In genomic region chr7:47939425-47940036, GRCh38 we compare ENCODE assay signal across 21 cellular contexts. TPM values are rescaled to one million over a fixed set of nuclear protein-coding genes. Genes with fewer than 3 reads are reported as not detected.
A peak's percentile ranks its signal among the peaks of the same experiment; 100 is the strongest.
DNase-seq lines count a peak whose midpoint lies in the region; ATAC-seq and TF ChIP-seq lines count a peak whose summit lies in the region.
"Had no signal": no experiment of that assay in that cellular context is flagged by ENCODE, and none has a peak within 500 bp of the region (broad histone marks: within the 10 kb centered on the region; RNA-seq: fewer than 3 reads in every experiment).

No MANE protein-coding gene starts in this region.

- H3K27me3 Mint-ChIP-seq in HFFc6 (ENCODE audit: insufficient read depth) (peaks cover 6% of the 10 kb centered on the region; the same call in 1 of the 2 replicates), endodermal cell (ENCODE audit: insufficient read depth) (peaks cover 1% of the 10 kb centered on the region)
- H3K27me3 Mint-ChIP-seq: T-helper 17 cell had no signal

- peaks cover 10% of the 10 kb centered on the region for H3F3A ChIP-seq in MM.1S (ENCODE audit: insufficient read depth, low read length)

- H3K4me3 Mint-ChIP-seq in HFFc6 = no peak overlapping the region
- no peak overlapping the region for H3K4me3 Mint-ChIP-seq in endodermal cell
- H3K4me3 Mint-ChIP-seq: CD4-positive, CD25-positive, alpha-beta regulatory T cell; T-helper 17 cell had no signal

- H3K36me3 Mint-ChIP-seq in HFFc6 (ENCODE audit: low read depth) (no peaks in the 10 kb centered on the region), endodermal cell (ENCODE audit: low read depth) (no peaks in the 10 kb centered on the region)
- H3K36me3 Mint-ChIP-seq: CD4-positive, CD25-positive, alpha-beta regulatory T cell; IgD-negative memory B cell had no signal

- no peak overlapping the region for H3K4me2 ChIP-seq in MM.1S (ENCODE audit: low read depth, low read length)

- H3K27me3 ChIP-seq in lower lobe of right lung (ENCODE audit: low read depth) (no peaks in the 10 kb centered on the region), MM.1S (replicated peaks; ENCODE audit: insufficient read depth, low read length) (no peaks in the 10 kb centered on the region), endodermal cell (ENCODE audit: control insufficient read depth, insufficient read depth, low read length, poor library complexity, severe bottlenecking) (no peaks in the 10 kb centered on the region)
- H3K27me3 ChIP-seq: MG63, neutrophil, testis had no signal

- intact Hi-C loops in lower lobe of right lung (cut with DNase I) = no loop called here
- intact Hi-C loops in head of caudate nucleus (cut with DNase I) = no loop called here

- no peak for DNase-seq in HFFc6
- no peak for DNase-seq in caudate nucleus (lab: John Stamatoyannopoulos, UW)
- no peak for DNase-seq in lower lobe of right lung
- DNase-seq in MM.1S = no peak
- DNase-seq in endodermal cell = no peak
- DNase-seq in head of caudate nucleus = no peak
- DNase-seq: activated CD4-positive, alpha-beta T cell treated with anti-CD3 and anti-CD28 coated beads, Interleukin-2, amount 50 U/mL, for 4 hours; activated gamma-delta T cell; CD4-positive, CD25-positive, alpha-beta regulatory T cell; DMS 273 treated with DMSO at 0.1 percent for 48 hours; MG63; NCI-H1436 treated with DMSO at 0.1 percent for 48 hours; T-helper 17 cell; testis; WERI-Rb-1 had no signal

- no peaks in the 10 kb centered on the region for H3K36me3 ChIP-seq in lower lobe of right lung
- H3K36me3 ChIP-seq in MM.1S (replicated peaks; ENCODE audit: insufficient read depth, low read length) = no peaks in the 10 kb centered on the region
- H3K36me3 ChIP-seq in endodermal cell (ENCODE audit: control insufficient read depth, insufficient read depth, low read length) = no peaks in the 10 kb centered on the region
- H3K36me3 ChIP-seq: MG63, neutrophil, WERI-Rb-1 had no signal

- no peak overlapping the region for H3K9ac ChIP-seq in MM.1S (ENCODE audit: low read length)
- no peak overlapping the region for H3K9ac ChIP-seq in endodermal cell (ENCODE audit: extremely low read depth, low read length, poor library complexity, severe bottlenecking)

- no peaks in the 10 kb centered on the region for H3K9me2 ChIP-seq in MM.1S (replicated peaks; ENCODE audit: insufficient read depth, low read length)

- H3K27ac Mint-ChIP-seq in HFFc6 = peak overlapping the region; percentile 92
- no peak overlapping the region for H3K27ac Mint-ChIP-seq in endodermal cell
- H3K27ac Mint-ChIP-seq: T-helper 17 cell had no signal

- TF ChIP-seq CTCF in HFFc6 (IDR thresholded peaks at IDR 0.05) (no peak), lower lobe of right lung (IDR thresholded peaks at IDR 0.05) (no peak), MM.1S (IDR thresholded peaks at IDR 0.05; ENCODE audit: low read length) (no peak), endodermal cell (conservative IDR thresholded peaks at IDR 0.05) (no peak)

- H3K4me1 ChIP-seq in lower lobe of right lung (peaks cover 27% of the 10 kb centered on the region), MM.1S (ENCODE audit: low read length) (peaks cover 24% of the 10 kb centered on the region), endodermal cell (ENCODE audit: control insufficient read depth, insufficient read depth, low read length) (no peaks in the 10 kb centered on the region)
- H3K4me1 ChIP-seq: testis had no signal

- no peak overlapping the region for H2AFZ ChIP-seq in MM.1S (ENCODE audit: low read length)

- WGBS in endodermal cell (ENCODE audit: insufficient coverage in 1 of 2, insufficient read length in 1 of 2), 2 experiments = 94 to 100% methylated on average over 4 to 7 of the region's 7 CpGs

- H3K79me2 ChIP-seq in MM.1S (ENCODE audit: low read length) = no peaks in the 10 kb centered on the region

- H3K9me3 Mint-ChIP-seq in HFFc6 (no peaks in the 10 kb centered on the region), endodermal cell (no peaks in the 10 kb centered on the region)
- H3K9me3 Mint-ChIP-seq: CD4-positive, CD25-positive, alpha-beta regulatory T cell; IgD-negative memory B cell had no signal

- H4K20me1 ChIP-seq in MM.1S (ENCODE audit: insufficient read depth, low read length) = no peaks in the 10 kb centered on the region

- H3K9me3 ChIP-seq in lower lobe of right lung (no peaks in the 10 kb centered on the region), MM.1S (replicated peaks; ENCODE audit: insufficient read depth, low read length) (no peaks in the 10 kb centered on the region), endodermal cell (ENCODE audit: control insufficient read depth, low read length) (no peaks in the 10 kb centered on the region)
- H3K9me3 ChIP-seq: MG63, mucosa of descending colon, neutrophil, testis had no signal

- H3K27ac ChIP-seq in caudate nucleus (ENCODE audit: low read depth, low read length) (peak overlapping the region; percentile 18), lower lobe of right lung (peak overlapping the region; percentile 57), skin epidermis (peak overlapping the region in 12 of 21 experiments; percentile 18 to 93 (median 63)), MM.1S (ENCODE audit: low read length) (no peak overlapping the region), endodermal cell (ENCODE audit: low read depth, low read length) (no peak overlapping the region)
- H3K27ac ChIP-seq: epithelial cell of prostate, neutrophil, testis, WERI-Rb-1 had no signal

- H3K4me1 Mint-ChIP-seq in HFFc6 (ENCODE audit: low read depth) = peaks cover 40% of the 10 kb centered on the region
- H3K4me1 Mint-ChIP-seq in endodermal cell = peaks cover 38% of the 10 kb centered on the region

- H3K4me3 ChIP-seq in lower lobe of right lung = no peak overlapping the region
- no peak overlapping the region for H3K4me3 ChIP-seq in skin epidermis
- no peak overlapping the region for H3K4me3 ChIP-seq in MM.1S (ENCODE audit: low read length)
- no peak overlapping the region for H3K4me3 ChIP-seq in endodermal cell (ENCODE audit: low read length)
- H3K4me3 ChIP-seq: MG63, mucosa of descending colon, testis had no signal

- ATAC-seq in lower lobe of right lung = no peak
- ATAC-seq in HG03439 (IDR thresholded peaks at IDR 0.05; ENCODE audit: unreplicated experiment) = no peak
- ATAC-seq: T-helper 17 cell had no signal

RNA-seq across cellular contexts. Expression of gene PKD1L1, which starts 8.7 kb away (rescaled TPM):
- under 1 TPM in 2 of 6 experiments, not detected in 4; 0.03 to 0.14 TPM for total RNA-seq in HFFc6 (2021; fragmentation: NEBNext Ultra II Directional; extraction: Animal tissue kit (Norgen Biotek cat#: 25700))
- total RNA-seq in lower lobe of right lung (0.59 TPM), endodermal cell (under 1 TPM; 0.13 to 0.20 TPM)
- 0.18 TPM for polyA plus RNA-seq in endodermal cell (2013, experiment 1 of 2)
- 0.08 TPM for polyA plus RNA-seq in endodermal cell (2013, experiment 2 of 2)

RNA-seq across cellular contexts. Expression of gene HUS1, which starts 39.9 kb away (rescaled TPM):
- total RNA-seq in HFFc6 (2021; fragmentation: NEBNext Ultra II Directional; extraction: Animal tissue kit (Norgen Biotek cat#: 25700)) = 10 to 100 TPM; 27.8 to 39.2 (median 34.6) TPM
- total RNA-seq in lower lobe of right lung (39.2 TPM), endodermal cell (10 to 100 TPM; 37.0 to 42.5 TPM)
- polyA plus RNA-seq in endodermal cell (2013, experiment 1 of 2) = 19.0 TPM
- polyA plus RNA-seq in endodermal cell (2013, experiment 2 of 2) = 21.8 TPM

Comparison
In these comparisons a context has a peak if more than half of its experiments do, and no peak if none do; other contexts are left out.
1. H3K27ac ChIP-seq: peak in caudate nucleus (single experiment), lower lobe of right lung (single experiment) and skin epidermis (12 of 21); none in MM.1S (single experiment) and endodermal cell (single experiment).